ENCODE assay signal across 8 cellular contexts in the genomic region with DNA sequence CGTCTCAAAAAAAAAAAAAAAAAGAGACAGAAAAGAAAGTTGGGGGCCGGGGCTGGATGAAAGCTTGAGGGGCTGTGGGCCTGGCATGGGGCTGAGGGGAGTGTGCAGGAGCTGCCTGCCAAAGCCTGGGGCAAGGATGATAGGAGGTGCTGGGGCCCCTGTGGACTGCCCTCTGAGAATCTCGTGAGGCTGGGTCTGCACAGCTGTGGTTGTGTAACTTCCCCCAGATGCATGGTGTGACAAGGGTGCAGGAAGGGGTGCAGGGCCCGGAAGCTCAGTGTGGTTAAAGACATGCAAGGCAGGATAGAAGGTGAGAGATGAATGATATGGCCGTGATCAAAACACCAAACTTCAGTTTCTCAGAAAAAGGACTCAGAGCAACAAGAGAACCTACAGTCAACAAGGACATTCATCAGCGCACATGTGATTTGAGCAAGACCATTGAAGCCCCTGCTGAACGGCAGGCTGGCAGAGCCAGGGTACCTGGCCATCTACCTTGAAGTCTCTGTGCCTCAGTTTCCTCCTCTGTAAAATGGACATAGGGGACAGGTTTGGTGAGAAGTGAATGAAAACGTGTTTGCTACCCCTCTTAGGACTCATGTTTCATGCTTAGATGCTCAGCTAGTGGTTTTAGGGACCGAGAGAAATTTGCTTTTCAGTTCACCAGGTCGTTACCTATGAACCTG.
A peak's percentile ranks its signal among the peaks of the same experiment; 100 is the strongest.
DNase-seq lines count a peak whose midpoint lies in the region; ATAC-seq and TF ChIP-seq lines count a peak whose summit lies in the region.

No MANE protein-coding gene starts in this region.

- ATAC-seq in GM18502 (IDR thresholded peaks at IDR 0.05; ENCODE audit: poor library complexity, unreplicated experiment): peak; percentile 81
- peak; percentile 53 for ATAC-seq in HG03039 (IDR thresholded peaks at IDR 0.05; ENCODE audit: unreplicated experiment)
- peak; percentile 87 to 88 for ATAC-seq in activated CD4-positive, CD25-positive, alpha-beta regulatory T cell treated with anti-CD3 and anti-CD28 coated beads, Interleukin-2, amount 50 U/mL, for 24 hours
- ATAC-seq in stimulated activated naive CD8-positive, alpha-beta T cell treated with anti-CD3 and anti-CD28 coated beads, Interleukin-15, Interleukin-2, amounts not matched to agents 100 U/mL and 50 U/mL, for 24 hours: peak; percentile 88

- POLR2A ChIA-PET in HEK293T (lab: Yijun Ruan, JAX): no interaction called here

- peak; percentile 37 for DNase-seq in germinal center (ENCODE audit: low spot score)
- DNase-seq in stimulated activated naive CD8-positive, alpha-beta T cell treated with anti-CD3 and anti-CD28 coated beads, Interleukin-15, Interleukin-2, amounts not matched to agents 100 U/mL and 50 U/mL, for 24 hours: peak; percentile 74
- no peak for DNase-seq in hypothalamus (lab: John Stamatoyannopoulos, UW)
- DNase-seq in HEK293T (ENCODE audit: extremely low spot score): no peak
- DNase-seq in NCI-H524 (lab: John Stamatoyannopoulos, UW): no peak

- CTCF ChIA-PET in HEK293T (lab: Yijun Ruan, JAX): no interaction called here

TF ChIP-seq in HEK293T, 16 proteins besides CTCF, POLR2A, EP300 and RAD21:
- no peak for TF ChIP-seq FOXA1 (IDR thresholded peaks at IDR 0.05)

Comparison
In these comparisons a context has a peak if more than half of its experiments do, and no peak if none do; other contexts are left out.
1. DNase-seq: peak in germinal center (single experiment) and stimulated activated naive CD8-positive, alpha-beta T cell treated with anti-CD3 and anti-CD28 coated beads, Interleukin-15, Interleukin-2, amounts not matched to agents 100 U/mL and 50 U/mL, for 24 hours (single experiment); none in hypothalamus (0 of 51), HEK293T (single experiment) and NCI-H524 (0 of 2).
2. Peak in every context shown above with its lines, with median percentiles within 50 percentile points of each other: ATAC-seq.